Comparison of ENCODE assay signal across 6 cellular contexts in genomic region chr3:55094691-55095090, GRCh38.
"Had no signal": no experiment of that assay in that cellular context is flagged by ENCODE, and none has a peak within 500 bp of the region (broad histone marks: within the 10 kb centered on the region; RNA-seq: fewer than 3 reads in every experiment).

No MANE protein-coding gene starts in this region.

- H3K27ac ChIP-seq: KMS-11 had no signal

- ATAC-seq: GM23338 had no signal

- H3K4me3 ChIP-seq: GM23338 had no signal

- DNase-seq: H9, HCEC 1CT, Karpas-422, KBM-7 had no signal
